Comparison of ENCODE assay signal across 15 cellular contexts in the genomic region with DNA sequence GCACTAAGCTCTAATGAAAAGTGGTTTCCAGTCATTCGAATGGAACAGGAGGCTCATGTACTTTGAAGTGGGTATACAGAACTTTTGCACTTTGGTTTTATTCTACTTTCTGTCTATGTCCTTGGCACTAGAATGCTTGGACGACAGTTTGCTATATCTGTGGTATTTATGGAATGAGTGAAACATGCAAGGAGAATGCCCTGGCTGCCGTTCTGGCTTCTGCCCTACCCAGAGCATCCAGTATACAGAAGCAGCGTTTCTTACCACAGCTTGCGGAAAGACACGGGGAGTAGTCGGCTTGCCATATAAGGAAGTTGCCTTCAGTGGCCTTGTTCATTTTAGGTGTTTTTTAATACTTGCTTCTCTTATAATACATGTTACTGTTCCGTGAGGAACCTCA.
DNase-seq lines count a peak whose midpoint lies in the region; ATAC-seq, FAIRE-seq and TF ChIP-seq lines count a peak whose summit lies in the region.
"Had no signal": no experiment of that assay in that cellular context is flagged by ENCODE, and none has a peak within 500 bp of the region (broad histone marks: within the 10 kb centered on the region; RNA-seq: fewer than 3 reads in every experiment).

No MANE protein-coding gene starts in this region.

- TF ChIP-seq CTCF in RWPE2 (IDR thresholded peaks at IDR 0.05; ENCODE audit: poor library complexity, severe bottlenecking) (no peak), osteocyte (IDR thresholded peaks at IDR 0.05) (no peak), pancreas (IDR thresholded peaks at IDR 0.05) (no peak)

- H3K4me3 ChIP-seq in RWPE2 (ENCODE audit: severe bottlenecking) (no peak overlapping the region), pancreas (no peak overlapping the region)
- H3K4me3 ChIP-seq: thoracic aorta had no signal

- 61 to 67% methylated on average over 8 of the region's 8 CpGs for WGBS in pancreas, 2 donors

- peaks cover 6% of the 10 kb centered on the region for H3K9me3 Mint-ChIP-seq in osteocyte (ENCODE audit: unreplicated experiment)
- H3K9me3 Mint-ChIP-seq: activated CD4-positive, alpha-beta T cell treated with anti-CD3 and anti-CD28 coated beads, Interleukin-2, amount 10 ng/mL, durations not matched to agents 7 days and 5 days had no signal

- no peaks in the 10 kb centered on the region for H3K9me3 ChIP-seq in RWPE2 (ENCODE audit: severe bottlenecking)
- H3K9me3 ChIP-seq in pancreas, result no peaks in the 10 kb centered on the region
- H3K9me3 ChIP-seq: thoracic aorta had no signal

- DNase-seq in EH (ENCODE audit: low read depth) (peak; percentile 94), RWPE2 (ENCODE audit: low spot score) (peak; percentile 66), fibroblast of peridontal ligament (ENCODE audit: extremely low read depth) (peak; percentile 86), osteocyte (ENCODE audit: extremely low spot score, unreplicated experiment) (no peak), pancreas (no peak), GM19240 (ENCODE audit: insufficient read length, low spot score) (no peak), NCI-H748 (lab: John Stamatoyannopoulos, UW; ENCODE audit: unreplicated experiment) (no peak)
- DNase-seq: activated CD4-positive, alpha-beta T cell treated with anti-CD3 and anti-CD28 coated beads, Interleukin-2, amount 10 ng/mL, durations not matched to agents 7 days and 5 days; anterior cingulate cortex; SIG-M5; stimulated activated CD4-positive, alpha-beta T cell treated with anti-CD3 and anti-CD28 coated beads, Interleukin-2, amount 100 ng/mL, for 48 hours had no signal

- FAIRE-seq in pancreas (lab: Jason Lieb, UNC), result no peak
- FAIRE-seq: D721Med, GM18507 had no signal

- H3K36me3 ChIP-seq in RWPE2 (ENCODE audit: low read depth) (no peaks in the 10 kb centered on the region), pancreas (no peaks in the 10 kb centered on the region)
- H3K36me3 ChIP-seq: thoracic aorta had no signal

- intact Hi-C loops in pancreas (cut with DNase I), result no loop called here

- H3K4me1 ChIP-seq in RWPE2 (ENCODE audit: insufficient read depth, poor library complexity, severe bottlenecking) (peaks cover 27% of the 10 kb centered on the region), pancreas (peaks cover 0 to 3% (median 0%) of the 10 kb centered on the region in 3 donors)

- no peaks in the 10 kb centered on the region for H3K36me3 Mint-ChIP-seq in osteocyte (ENCODE audit: unreplicated experiment)

- H3K4me3 Mint-ChIP-seq in osteocyte (ENCODE audit: unreplicated experiment), result no peak overlapping the region
- H3K4me3 Mint-ChIP-seq: activated CD4-positive, alpha-beta T cell treated with anti-CD3 and anti-CD28 coated beads, Interleukin-2, amount 10 ng/mL, durations not matched to agents 7 days and 5 days had no signal

- peak; percentile 89 for ATAC-seq in RWPE2 (ENCODE audit: low read depth)
- ATAC-seq in GM18867 (IDR thresholded peaks at IDR 0.05; ENCODE audit: unreplicated experiment), result no peak
- no peak for ATAC-seq in pancreas

- peak overlapping the region; percentile 78 for H3K27ac Mint-ChIP-seq in osteocyte (ENCODE audit: unreplicated experiment)
- H3K27ac Mint-ChIP-seq: activated CD4-positive, alpha-beta T cell treated with anti-CD3 and anti-CD28 coated beads, Interleukin-2, amount 10 ng/mL, durations not matched to agents 7 days and 5 days had no signal

- H3K27me3 Mint-ChIP-seq in osteocyte (ENCODE audit: unreplicated experiment), result no peaks in the 10 kb centered on the region
- H3K27me3 Mint-ChIP-seq: activated CD4-positive, alpha-beta T cell treated with anti-CD3 and anti-CD28 coated beads, Interleukin-2, amount 10 ng/mL, durations not matched to agents 7 days and 5 days had no signal

- peaks cover 43% of the 10 kb centered on the region for H3K4me1 Mint-ChIP-seq in osteocyte (ENCODE audit: unreplicated experiment)

- H3K27ac ChIP-seq in RWPE2 (ENCODE audit: poor library complexity, severe bottlenecking) (peak overlapping the region; percentile 45), pancreas (no peak overlapping the region)

- H3K27me3 ChIP-seq in RWPE2 (ENCODE audit: insufficient read depth, poor library complexity, severe bottlenecking) (no peaks in the 10 kb centered on the region), pancreas (no peaks in the 10 kb centered on the region)

Comparison
In these comparisons a context has a peak if more than half of its experiments do, and no peak if none do; other contexts are left out.
1. DNase-seq: peak in EH (single experiment), RWPE2 (single experiment) and fibroblast of peridontal ligament (single experiment); none in osteocyte (single experiment), pancreas (0 of 6), GM19240 (single experiment) and NCI-H748 (single experiment).